8 cellular contexts compared by ENCODE assay signal in the genomic region with DNA sequence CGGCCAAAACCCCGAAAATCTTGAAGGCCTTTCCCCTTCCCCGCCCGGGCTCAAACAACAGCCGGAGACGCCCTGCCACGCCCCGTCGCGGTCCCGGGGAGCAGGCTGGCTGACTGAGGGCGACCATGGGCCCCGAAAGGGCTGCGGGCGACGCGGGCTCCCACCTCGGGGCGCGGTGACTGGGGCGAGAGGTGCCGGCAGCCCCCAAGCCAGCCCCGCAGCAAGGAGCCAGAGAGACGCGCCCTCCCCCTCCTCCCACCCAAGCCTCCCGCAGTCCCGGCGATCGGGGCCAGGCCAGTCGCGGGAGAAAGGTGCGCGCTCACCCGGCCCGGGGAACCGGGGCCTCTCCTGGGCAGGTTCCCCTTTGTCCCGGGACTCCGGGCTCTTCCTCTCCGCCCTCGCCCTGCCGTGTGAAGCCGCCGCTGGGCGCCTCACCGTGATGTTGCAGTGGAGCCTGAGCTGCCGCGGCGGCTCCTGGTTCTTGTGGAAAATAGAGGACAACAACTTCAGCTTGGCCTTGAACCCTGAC.
A peak's percentile ranks its signal among the peaks of the same experiment; 100 is the strongest.
DNase-seq lines count a peak whose midpoint lies in the region; ATAC-seq lines count a peak whose summit lies in the region.

No MANE protein-coding gene starts in this region.

- peaks cover 11% of the 10 kb centered on the region for H3K4me1 Mint-ChIP-seq in central memory CD8-positive, alpha-beta T cell

- peak overlapping the region; percentile 57 for H3K27ac ChIP-seq in layer of hippocampus (ENCODE audit: low read depth, low read length)

- no peaks in the 10 kb centered on the region for H3K9me3 Mint-ChIP-seq in central memory CD8-positive, alpha-beta T cell

- H3K36me3 Mint-ChIP-seq in central memory CD8-positive, alpha-beta T cell (ENCODE audit: insufficient read depth) = peaks cover 8% of the 10 kb centered on the region

- peak; percentile 39 for DNase-seq in COLO668 (lab: John Stamatoyannopoulos, UW; ENCODE audit: unreplicated experiment)
- peak; percentile 9 to 24 (median 14) for DNase-seq in activated CD4-positive, CD25-positive, alpha-beta regulatory T cell (lab: John Stamatoyannopoulos, UW)
- peak in 1 of 2 donors; percentile 15 for DNase-seq in central memory CD8-positive, alpha-beta T cell (ENCODE audit: low spot score in 2 of 2)
- peak; percentile 24 for DNase-seq in stimulated activated CD4-positive, alpha-beta T cell treated with anti-CD3 and anti-CD28 coated beads, Interleukin-2, amount 100 ng/mL, for 4 hours (ENCODE audit: low read depth)
- no peak for DNase-seq in DMS79 (lab: John Stamatoyannopoulos, UW)

- H3K27ac Mint-ChIP-seq in central memory CD8-positive, alpha-beta T cell (ENCODE audit: low read depth) = peak overlapping the region; percentile 86

- H3K27me3 ChIP-seq in layer of hippocampus (ENCODE audit: control insufficient read depth, insufficient read depth, low read length) = no peaks in the 10 kb centered on the region

- H3K27me3 Mint-ChIP-seq in central memory CD8-positive, alpha-beta T cell = no peaks in the 10 kb centered on the region

- H3K4me3 Mint-ChIP-seq in central memory CD8-positive, alpha-beta T cell = peak overlapping the region; percentile 85

- ATAC-seq in HG03354 (IDR thresholded peaks at IDR 0.05; ENCODE audit: poor library complexity, severe bottlenecking, unreplicated experiment) = peak; percentile 45
- peak; percentile 55 for ATAC-seq in central memory CD8-positive, alpha-beta T cell (replicated peaks; ENCODE audit: extremely low read depth, poor library complexity, severe bottlenecking)
- no peak for ATAC-seq in HG02798 (IDR thresholded peaks at IDR 0.05; ENCODE audit: poor library complexity, unreplicated experiment)
